In genomic region chr4:48742412-48742811, GRCh38 we compare ENCODE assay signal across 16 cellular contexts. TPM values are rescaled to one million over a fixed set of nuclear protein-coding genes. Genes with fewer than 3 reads are reported as not detected.
DNase-seq lines count a peak whose midpoint lies in the region; ATAC-seq, FAIRE-seq and TF ChIP-seq lines count a peak whose summit lies in the region.
"Had no signal": no experiment of that assay in that cellular context is flagged by ENCODE, and none has a peak within 500 bp of the region (broad histone marks: within the 10 kb centered on the region; RNA-seq: fewer than 3 reads in every experiment).

No MANE protein-coding gene starts in this region.

- BruUV-seq in GM12878 (replicated peaks; lab: Mats Ljungman, UMichigan) (TSS peak; percentile 23), A673 (replicated peaks; lab: Mats Ljungman, UMichigan) (no TSS peak)

- H4K20me1 ChIP-seq in GM12878 (ENCODE audit: control insufficient read depth, insufficient read depth): no peaks in the 10 kb centered on the region

- POLR2A ChIA-PET in GM12878 (lab: Charles Lee) (interaction anchor here (0.6 kb wide), 1 partner anchor 9 kb away, joined by 3 read pairs; no protein-coding TSS in a partner anchor), A673 (lab: Charles Lee; ENCODE audit: low non-redundant PET) (no interaction called here)

- DNase-seq in stimulated activated naive CD8-positive, alpha-beta T cell treated with anti-CD3 and anti-CD28 coated beads, Interleukin-15, Interleukin-2, amounts not matched to agents 100 U/mL and 50 U/mL, for 24 hours: no peak
- DNase-seq in stimulated activated naive CD8-positive, alpha-beta T cell treated with anti-CD3 and anti-CD28 coated beads, Interleukin-15, amount 100 ng/mL, for 72 hours: no peak
- DNase-seq in GM12878 (ENCODE audit: low read depth, low spot score) (no peak), A673 (ENCODE audit: low spot score) (no peak), omental fat pad (ENCODE audit: low spot score) (no peak)
- DNase-seq: activated CD4-positive, alpha-beta T cell treated with anti-CD3 and anti-CD28 coated beads, Interleukin-2, amount 50 U/mL, for 4 hours; activated naive CD4-positive, alpha-beta T cell treated with anti-CD3 and anti-CD28 coated beads, Interleukin-2, amount 10 ng/mL, durations not matched to agents 7 days and 5 days; DMS79 treated with DMSO at 0.1 percent for 48 hours; MV-4-11; retina; stimulated activated naive B cell treated with anti-CD40 and anti-IgM and Interleukin-4, amounts not matched to agents 10 μg/mL and 1 μg/mL and 100 μg/mL, for 72 hours had no signal

- H3K4me1 Mint-ChIP-seq in stimulated activated naive CD8-positive, alpha-beta T cell treated with anti-CD3 and anti-CD28 coated beads, Interleukin-15, amount 100 ng/mL, for 72 hours: peaks cover 86% of the 10 kb centered on the region

- H3K27ac ChIP-seq in GM12878 (ENCODE audit: control insufficient read depth, insufficient read depth) (no peak overlapping the region; the same call in 1 of the 2 replicates), A673 (ENCODE audit: low read depth, low read length, poor library complexity, severe bottlenecking) (no peak overlapping the region)
- H3K27ac ChIP-seq: coronary artery had no signal

- H3K4me3 ChIP-seq in GM12878 (no peak overlapping the region), A673 (ENCODE audit: low read depth, low read length, poor library complexity, severe bottlenecking) (no peak overlapping the region)
- H3K4me3 ChIP-seq: coronary artery had no signal

- TF ChIP-seq CTCF in GM12878 (IDR thresholded peaks at IDR 0.05 in 2 of 3, conservative IDR thresholded peaks at IDR 0.05 in 1 of 3; ENCODE audit: control insufficient read depth in 2 of 3, extremely low read depth in 1 of 3, insufficient read depth in 1 of 3, low read depth in 3 of 3, low read length in 3 of 3) (no peak), A673 (conservative IDR thresholded peaks at IDR 0.05; ENCODE audit: low read depth, low read length) (no peak), omental fat pad (IDR thresholded peaks at IDR 0.05) (no peak)

- H3K27me3 ChIP-seq in GM12878 (replicated peaks in 1 of 2; ENCODE audit: control insufficient read depth in 2 of 2, insufficient read depth in 2 of 2, low read length in 1 of 2): no peaks in the 10 kb centered on the region
- no peaks in the 10 kb centered on the region for H3K27me3 ChIP-seq in A673 (replicated peaks; ENCODE audit: insufficient read depth, low read depth, low read length, poor library complexity)

- ATAC-seq in stimulated activated naive CD8-positive, alpha-beta T cell treated with anti-CD3 and anti-CD28 coated beads, Interleukin-15, Interleukin-2, amounts not matched to agents 100 U/mL and 50 U/mL, for 24 hours: peak; percentile 45
- ATAC-seq in stimulated activated naive CD8-positive, alpha-beta T cell treated with anti-CD3 and anti-CD28 coated beads, Interleukin-15, amount 100 ng/mL, for 72 hours: no peak
- ATAC-seq in HG03565 (IDR thresholded peaks at IDR 0.05; ENCODE audit: unreplicated experiment): peak; percentile 41
- peak; percentile 50 for ATAC-seq in GM12878
- ATAC-seq in omental fat pad (ENCODE audit: low FRiP score): no peak
- ATAC-seq in GM18511 (IDR thresholded peaks at IDR 0.05; ENCODE audit: unreplicated experiment): no peak
- ATAC-seq in HG03354 (IDR thresholded peaks at IDR 0.05; ENCODE audit: poor library complexity, severe bottlenecking, unreplicated experiment): no peak

- no peak overlapping the region for H2AFZ ChIP-seq in GM12878 (ENCODE audit: control insufficient read depth, low read depth, low read length)

- H3K4me2 ChIP-seq in GM12878 (ENCODE audit: control insufficient read depth, insufficient read depth): peak overlapping the region; percentile 64; the same call in 1 of the 2 replicates

- H3K36me3 ChIP-seq in GM12878 (ENCODE audit: control insufficient read depth in 2 of 2, insufficient read depth in 2 of 2, low read length in 1 of 2) (no peaks in the 10 kb centered on the region), A673 (ENCODE audit: insufficient read depth, low read length, poor library complexity, severe bottlenecking) (no peaks in the 10 kb centered on the region)

- no peak for FAIRE-seq in GM12878 (lab: Jason Lieb, UNC)

- peak overlapping the region in 1 of 2 donors; percentile 3 for H3K27ac Mint-ChIP-seq in stimulated activated naive CD8-positive, alpha-beta T cell treated with anti-CD3 and anti-CD28 coated beads, Interleukin-15, amount 100 ng/mL, for 72 hours
- H3K27ac Mint-ChIP-seq: stimulated activated naive B cell treated with anti-CD40 and anti-IgM and Interleukin-4, amounts not matched to agents 10 μg/mL and 1 μg/mL and 100 μg/mL, for 72 hours; T-helper 1 cell treated with Interleukin-12 subunit alpha and Interleukin-12 subunit beta and Interleukin-4 antibody, amounts not matched to agents 30 μg/mL and 1 μg/mL, for 36 hours had no signal

- H3K9me3 Mint-ChIP-seq in stimulated activated naive CD8-positive, alpha-beta T cell treated with anti-CD3 and anti-CD28 coated beads, Interleukin-15, amount 100 ng/mL, for 72 hours: no peaks in the 10 kb centered on the region

- SMC1A ChIA-PET in GM12878 (lab: Charles Lee; ENCODE audit: uncharacterized antibody, unreplicated experiment): interaction anchor here (1.0 to 1.1 kb wide), 2 partner anchors 33 to 95 kb away, joined by 3 read pairs; no protein-coding TSS in a partner anchor

- TF ChIP-seq RAD21 in GM12878 (IDR thresholded peaks at IDR 0.05; ENCODE audit: insufficient read depth, low read depth, low read length): no peak

- in situ Hi-C loops in GM12878 (cut with MboI): no loop called here

- no peak for TF ChIP-seq POLR2A in GM12878 (IDR thresholded peaks at IDR 0.05; ENCODE audit: low read depth, low read length)

- no peak overlapping the region for H3K9ac ChIP-seq in GM12878 (ENCODE audit: control insufficient read depth, insufficient read depth, low read length)

- CTCF ChIA-PET in GM12878 (lab: Yijun Ruan, JAX): no interaction called here
- CTCF ChIA-PET in A673 (lab: Charles Lee): no interaction called here

- RAD21 ChIA-PET in GM12878 (lab: Charles Lee; ENCODE audit: unreplicated experiment): no interaction called here

- H3K4me3 Mint-ChIP-seq in stimulated activated naive CD8-positive, alpha-beta T cell treated with anti-CD3 and anti-CD28 coated beads, Interleukin-15, amount 100 ng/mL, for 72 hours: no peak overlapping the region
- H3K4me3 Mint-ChIP-seq: activated naive CD4-positive, alpha-beta T cell treated with anti-CD3 and anti-CD28 coated beads, Interleukin-2, amount 10 ng/mL, durations not matched to agents 7 days and 5 days; stimulated activated naive B cell treated with anti-CD40 and anti-IgM and Interleukin-4, amounts not matched to agents 10 μg/mL and 1 μg/mL and 100 μg/mL, for 72 hours; T-helper 1 cell treated with Interleukin-12 subunit alpha and Interleukin-12 subunit beta and Interleukin-4 antibody, amounts not matched to agents 30 μg/mL and 1 μg/mL, for 36 hours had no signal

- TF ChIP-seq EP300 in GM12878 (IDR thresholded peaks at IDR 0.05; ENCODE audit: borderline replicate concordance in 1 of 2, control insufficient read depth in 1 of 2, low read depth in 2 of 2, low read length in 2 of 2): no peak

- H3K9me3 ChIP-seq in GM12878 (replicated peaks; ENCODE audit: control insufficient read depth, insufficient read depth, low read length) (no peaks in the 10 kb centered on the region; the same call in 1 of the 3 replicates), A673 (ENCODE audit: low read depth, low read length, poor library complexity, severe bottlenecking) (no peaks in the 10 kb centered on the region)

- H3K4me1 ChIP-seq in GM12878 (ENCODE audit: control insufficient read depth, insufficient read depth, low read length) (peaks cover 10% of the 10 kb centered on the region), A673 (ENCODE audit: insufficient read depth, low read length, poor library complexity, severe bottlenecking) (peaks cover 6% of the 10 kb centered on the region)

- H3K27me3 Mint-ChIP-seq in stimulated activated naive CD8-positive, alpha-beta T cell treated with anti-CD3 and anti-CD28 coated beads, Interleukin-15, amount 100 ng/mL, for 72 hours: no peaks in the 10 kb centered on the region
- H3K27me3 Mint-ChIP-seq: activated naive CD4-positive, alpha-beta T cell treated with anti-CD3 and anti-CD28 coated beads, Interleukin-2, amount 10 ng/mL, durations not matched to agents 7 days and 5 days; stimulated activated naive B cell treated with anti-CD40 and anti-IgM and Interleukin-4, amounts not matched to agents 10 μg/mL and 1 μg/mL and 100 μg/mL, for 72 hours had no signal

- intact Hi-C loops in GM12878 (cut with micrococcal nuclease; ENCODE audit: unreplicated experiment): no loop called here
- intact Hi-C loops in A673 (cut with micrococcal nuclease; ENCODE audit: unreplicated experiment): no loop called here

- H3K79me2 ChIP-seq in GM12878 (ENCODE audit: control insufficient read depth, insufficient read depth, low read length): peaks cover 65% of the 10 kb centered on the region

RNA-seq across cellular contexts. Expression of gene FRYL, which starts 37.7 kb away (rescaled TPM):
- total RNA-seq in GM12878 (2013; cell fraction: nucleolus; rRNA removed): 290 and 300 TPM in 2 replicates
- 44.3 and 54.1 TPM in 2 replicates for total RNA-seq in GM12878 (2014; rRNA removed)
- total RNA-seq in GM12878 (2014; rRNA removed; fragmentation: Illumina TruSeq; extraction: Trizol): 50.6 and 53.6 TPM in 2 replicates
- 40.9 and 48.4 TPM in 2 replicates for total RNA-seq in GM12878 (2021)
- 9.6 TPM for polyA plus RNA-seq in GM12878 (2011; ENCODE audit: low read depth)
- polyA plus RNA-seq in GM12878 (2011; rRNA removed): 42.5 and 57.4 TPM in 2 replicates
- 15.4 and 21.6 TPM in 2 replicates for polyA plus RNA-seq in GM12878 (2011; cell fraction: cytosol; rRNA removed)
- 51.3 and 52.6 TPM in 2 replicates for polyA plus RNA-seq in GM12878 (2011; cell fraction: nucleus; rRNA removed)
- 14.6 and 20.4 TPM in 2 replicates for polyA plus RNA-seq in GM12878 (2012)
- 27.0 and 31.0 TPM in 2 replicates for polyA plus RNA-seq in GM12878 (2014; fragmentation: Illumina TruSeq; extraction: Trizol)
- 10 to 100 TPM; 10.3 to 12.6 TPM for polyA plus RNA-seq in GM12878 (2014; fragmentation: Nextera tagmentation; extraction: Ambion mirVana)
- 23.0 and 23.8 TPM in 2 replicates for polyA plus RNA-seq in GM12878 (2014; rRNA removed)
- 10 to 100 TPM; 28.4 to 29.0 TPM for polyA plus RNA-seq in GM12878 (2016; fragmentation: Nextera tagmentation; extraction: Ambion mirVana)
- polyA minus RNA-seq in GM12878 (2011; rRNA and poly(A)+ RNA removed): 128 and 172 TPM in 2 replicates
- 36.4 and 41.7 TPM in 2 replicates for polyA minus RNA-seq in GM12878 (2011; cell fraction: cytosol; rRNA and poly(A)+ RNA removed)
- polyA minus RNA-seq in GM12878 (2011; cell fraction: nucleus; rRNA and poly(A)+ RNA removed): 164 and 223 TPM in 2 replicates
- 43.1 and 47.6 TPM in 2 replicates for total RNA-seq in A673 (2021)
- total RNA-seq in omental fat pad: 100 to 1,000 TPM in 1 of 4 donors, 10 to 100 TPM in 3; 45.2 to 143 (median 48.7) TPM

Comparison
In these comparisons a context has a peak if more than half of its experiments do, and no peak if none do; other contexts are left out.
1. ATAC-seq: peak in stimulated activated naive CD8-positive, alpha-beta T cell treated with anti-CD3 and anti-CD28 coated beads, Interleukin-15, Interleukin-2, amounts not matched to agents 100 U/mL and 50 U/mL, for 24 hours (single experiment), HG03565 (single experiment) and GM12878 (single experiment); none in stimulated activated naive CD8-positive, alpha-beta T cell treated with anti-CD3 and anti-CD28 coated beads, Interleukin-15, amount 100 ng/mL, for 72 hours (single experiment), omental fat pad (single experiment), GM18511 (single experiment) and HG03354 (single experiment).